ENCODE assay signal across 26 cellular contexts in genomic region chr5:66329078-66329477, GRCh38.
DNase-seq lines count a peak whose midpoint lies in the region; TF ChIP-seq lines count a peak whose summit lies in the region.
"Had no signal": no experiment of that assay in that cellular context is flagged by ENCODE, and none has a peak within 500 bp of the region (broad histone marks: within the 10 kb centered on the region; RNA-seq: fewer than 3 reads in every experiment).

No MANE protein-coding gene starts in this region.

- peak overlapping the region; percentile 30 for H3K27ac Mint-ChIP-seq in activated CD4-positive, alpha-beta memory T cell treated with anti-CD3 and anti-CD28 coated beads for 36 hours
- no peak overlapping the region for H3K27ac Mint-ChIP-seq in activated CD4-positive, alpha-beta memory T cell treated with anti-CD3 and anti-CD28 coated beads, Interleukin-2, amount 10 ng/mL, durations not matched to agents 7 days and 5 days
- no peak overlapping the region for H3K27ac Mint-ChIP-seq in activated naive CD8-positive, alpha-beta T cell treated with anti-CD3 and anti-CD28 coated beads for 36 hours
- H3K27ac Mint-ChIP-seq: CD8-positive, alpha-beta memory T cell had no signal

- intact Hi-C loops in activated CD4-positive, alpha-beta memory T cell treated with anti-CD3 and anti-CD28 coated beads for 36 hours (cut with micrococcal nuclease), result loop anchor here (1.0 kb wide), 1 partner anchor 111 kb away; no protein-coding TSS in a partner anchor

- H3K36me3 Mint-ChIP-seq in activated CD4-positive, alpha-beta memory T cell treated with anti-CD3 and anti-CD28 coated beads for 36 hours, result no peaks in the 10 kb centered on the region
- H3K36me3 Mint-ChIP-seq in activated CD4-positive, alpha-beta memory T cell treated with anti-CD3 and anti-CD28 coated beads, Interleukin-2, amount 10 ng/mL, durations not matched to agents 7 days and 5 days (ENCODE audit: low read depth), result no peaks in the 10 kb centered on the region
- no peaks in the 10 kb centered on the region for H3K36me3 Mint-ChIP-seq in activated naive CD8-positive, alpha-beta T cell treated with anti-CD3 and anti-CD28 coated beads for 36 hours
- H3K36me3 Mint-ChIP-seq: CD8-positive, alpha-beta memory T cell had no signal

- POLR2A ChIA-PET in activated CD4-positive, alpha-beta memory T cell treated with anti-CD3 and anti-CD28 coated beads for 36 hours (lab: Charles Lee), result no interaction called here
- POLR2A ChIA-PET in activated CD4-positive, alpha-beta memory T cell treated with anti-CD3 and anti-CD28 coated beads, Interleukin-2, amount 10 ng/mL, durations not matched to agents 7 days and 5 days (lab: Charles Lee), result no interaction called here
- POLR2A ChIA-PET in RWPE1 (lab: Yijun Ruan, JAX; ENCODE audit: low non-redundant PET), result no interaction called here

- peak; percentile 55 for DNase-seq in activated CD4-positive, alpha-beta memory T cell treated with anti-CD3 and anti-CD28 coated beads for 36 hours
- no peak for DNase-seq in activated CD4-positive, alpha-beta memory T cell treated with anti-CD3 and anti-CD28 coated beads, Interleukin-2, amount 10 ng/mL, durations not matched to agents 7 days and 5 days
- DNase-seq in RWPE1 (ENCODE audit: low spot score) (peak; percentile 78), mesenteric fat pad (ENCODE audit: low spot score) (no peak), 8988T (no peak), glomerular visceral epithelial cell (ENCODE audit: extremely low spot score) (no peak)
- peak; percentile 13 for DNase-seq in activated naive CD8-positive, alpha-beta T cell treated with anti-CD3 and anti-CD28 coated beads for 36 hours
- peak; percentile 48 for DNase-seq in stimulated activated CD4-positive, alpha-beta T cell treated with anti-CD3 and anti-CD28 coated beads, Interleukin-1b, Interleukin-23, amount 100 ng/mL, for 48 hours
- DNase-seq: activated CD8-positive, alpha-beta memory T cell treated with anti-CD3 and anti-CD28 coated beads, Interleukin-2, amount 50 U/mL, for 4 hours; activated gamma-delta T cell; amygdala; BE2C; CD8-positive, alpha-beta memory T cell; DMS153; effector CD8-positive, alpha-beta T cell; erythroblast; heart right ventricle; kidney glomerular epithelial cell; NCI-H1436 treated with DMSO at 0.1 percent for 48 hours; NCI-H2107; NCI-H748 treated with DMSO at 0.1 percent for 48 hours; pancreas; T-helper 1 cell had no signal

- H3K4me3 Mint-ChIP-seq in activated CD4-positive, alpha-beta memory T cell treated with anti-CD3 and anti-CD28 coated beads for 36 hours, result no peak overlapping the region
- H3K4me3 Mint-ChIP-seq in activated CD4-positive, alpha-beta memory T cell treated with anti-CD3 and anti-CD28 coated beads, Interleukin-2, amount 10 ng/mL, durations not matched to agents 7 days and 5 days, result no peak overlapping the region
- H3K4me3 Mint-ChIP-seq in activated naive CD8-positive, alpha-beta T cell treated with anti-CD3 and anti-CD28 coated beads for 36 hours, result no peak overlapping the region
- H3K4me3 Mint-ChIP-seq: CD8-positive, alpha-beta memory T cell had no signal

- peaks cover 12% of the 10 kb centered on the region for H3K27me3 Mint-ChIP-seq in activated CD4-positive, alpha-beta memory T cell treated with anti-CD3 and anti-CD28 coated beads for 36 hours
- peaks cover 8% of the 10 kb centered on the region for H3K27me3 Mint-ChIP-seq in activated CD4-positive, alpha-beta memory T cell treated with anti-CD3 and anti-CD28 coated beads, Interleukin-2, amount 10 ng/mL, durations not matched to agents 7 days and 5 days
- H3K27me3 Mint-ChIP-seq in activated naive CD8-positive, alpha-beta T cell treated with anti-CD3 and anti-CD28 coated beads for 36 hours, result no peaks in the 10 kb centered on the region

- no peak overlapping the region for H3K27ac ChIP-seq in RWPE1
- H3K27ac ChIP-seq: breast epithelium, HL-60, pancreas, tibial nerve had no signal

- peaks cover 14% of the 10 kb centered on the region for H3K4me1 Mint-ChIP-seq in activated CD4-positive, alpha-beta memory T cell treated with anti-CD3 and anti-CD28 coated beads for 36 hours (ENCODE audit: low read depth)
- H3K4me1 Mint-ChIP-seq in activated CD4-positive, alpha-beta memory T cell treated with anti-CD3 and anti-CD28 coated beads, Interleukin-2, amount 10 ng/mL, durations not matched to agents 7 days and 5 days, result peaks cover 1% of the 10 kb centered on the region
- peaks cover 8% of the 10 kb centered on the region for H3K4me1 Mint-ChIP-seq in activated naive CD8-positive, alpha-beta T cell treated with anti-CD3 and anti-CD28 coated beads for 36 hours
- H3K4me1 Mint-ChIP-seq: CD8-positive, alpha-beta memory T cell had no signal

- CTCF ChIA-PET in activated CD4-positive, alpha-beta memory T cell treated with anti-CD3 and anti-CD28 coated beads for 36 hours (lab: Charles Lee), result interaction anchor here (0.6 to 1.0 kb wide), 3 partner anchors 23 to 1448 kb away, joined by 3 to 4 read pairs (median 3); no protein-coding TSS in a partner anchor
- CTCF ChIA-PET in activated CD4-positive, alpha-beta memory T cell treated with anti-CD3 and anti-CD28 coated beads, Interleukin-2, amount 10 ng/mL, durations not matched to agents 7 days and 5 days (lab: Charles Lee), result interaction anchor here (1.3 kb wide), 1 partner anchor 23 kb away, joined by 6 read pairs; no protein-coding TSS in a partner anchor
- CTCF ChIA-PET in RWPE1 (lab: Yijun Ruan, JAX), result interaction anchor here (1.3 kb wide), 1 partner anchor 23 kb away, joined by 7 read pairs; no protein-coding TSS in a partner anchor

- no peaks in the 10 kb centered on the region for H3K9me3 Mint-ChIP-seq in activated CD4-positive, alpha-beta memory T cell treated with anti-CD3 and anti-CD28 coated beads for 36 hours
- no peaks in the 10 kb centered on the region for H3K9me3 Mint-ChIP-seq in activated CD4-positive, alpha-beta memory T cell treated with anti-CD3 and anti-CD28 coated beads, Interleukin-2, amount 10 ng/mL, durations not matched to agents 7 days and 5 days
- peaks cover 9% of the 10 kb centered on the region for H3K9me3 Mint-ChIP-seq in activated naive CD8-positive, alpha-beta T cell treated with anti-CD3 and anti-CD28 coated beads for 36 hours
- H3K9me3 Mint-ChIP-seq: CD8-positive, alpha-beta memory T cell had no signal

- TF ChIP-seq CTCF in RWPE1 (conservative IDR thresholded peaks at IDR 0.05; ENCODE audit: low read depth), result no peak

Comparison
In these comparisons a context has a peak if more than half of its experiments do, and no peak if none do; other contexts are left out.
1. DNase-seq: peak in activated CD4-positive, alpha-beta memory T cell treated with anti-CD3 and anti-CD28 coated beads for 36 hours (single experiment), RWPE1 (single experiment), activated naive CD8-positive, alpha-beta T cell treated with anti-CD3 and anti-CD28 coated beads for 36 hours (single experiment) and stimulated activated CD4-positive, alpha-beta T cell treated with anti-CD3 and anti-CD28 coated beads, Interleukin-1b, Interleukin-23, amount 100 ng/mL, for 48 hours (single experiment); none in activated CD4-positive, alpha-beta memory T cell treated with anti-CD3 and anti-CD28 coated beads, Interleukin-2, amount 10 ng/mL, durations not matched to agents 7 days and 5 days (single experiment), mesenteric fat pad (single experiment), 8988T (single experiment) and glomerular visceral epithelial cell (single experiment).